In genomic region chr7:66740302-66740979, GRCh38 we compare ENCODE assay signal across 8 cellular contexts. TPM values are rescaled to one million over a fixed set of nuclear protein-coding genes. Genes with fewer than 3 reads are reported as not detected.
DNase-seq lines count a peak whose midpoint lies in the region; ATAC-seq and TF ChIP-seq lines count a peak whose summit lies in the region.

TSS of gene RABGEF1 (plus strand) at chr7:66740733. CDS start at chr7:66771900, 31,167 bp downstream.

- intact Hi-C loops in PC-9 (cut with micrococcal nuclease; ENCODE audit: unreplicated experiment), result loop anchor here (2.0 to 5.0 kb wide), 2 partner anchors 58 to 257 kb away; partner anchors contain the start of genes SBDS and TYW1

- H3F3A ChIP-seq in PC-9 (ENCODE audit: insufficient read depth, low read depth), result peaks cover 11% of the 10 kb centered on the region

- TF ChIP-seq CTCF in PC-9 (conservative IDR thresholded peaks at IDR 0.05) (no peak), epithelial cell of proximal tubule (conservative IDR thresholded peaks at IDR 0.05; ENCODE audit: low read depth, low read length) (no peak)

- BruUV-seq in PC-9 (replicated peaks; lab: Mats Ljungman, UMichigan), result no TSS peak

- ATAC-seq in GM21723 (IDR thresholded peaks at IDR 0.05; ENCODE audit: unreplicated experiment), result peak; percentile 85

- no peaks in the 10 kb centered on the region for H3K9me2 ChIP-seq in PC-9 (ENCODE audit: insufficient read depth)

- peaks cover 65% of the 10 kb centered on the region for H3K79me2 ChIP-seq in PC-9 (ENCODE audit: low read depth)

- H3K4me3 ChIP-seq in PC-9 (peak within 1 kb of the TSS; percentile 71), epithelial cell of proximal tubule (ENCODE audit: low read depth, low read length) (peak within 1 kb of the TSS; percentile 98)

- peaks cover 13% of the 10 kb centered on the region; the same call in 1 of the 2 replicates for H3K4me1 ChIP-seq in PC-9 (replicated peaks; ENCODE audit: insufficient read depth)

- no peaks in the 10 kb centered on the region for H3K36me3 ChIP-seq in PC-9 (ENCODE audit: low read depth)

- H3K9me3 ChIP-seq in PC-9 (ENCODE audit: insufficient read depth, low read depth), result no peaks in the 10 kb centered on the region

- H4K20me1 ChIP-seq in PC-9 (ENCODE audit: insufficient read depth), result no peaks in the 10 kb centered on the region; the same call in 1 of the 2 replicates

- no peaks in the 10 kb centered on the region for H3K27me3 ChIP-seq in PC-9 (ENCODE audit: insufficient read depth, low read depth)

- peak within 1 kb of the TSS; percentile 62 for H3K27ac ChIP-seq in PC-9

- CTCF ChIA-PET in PC-9 (lab: Charles Lee), result no interaction called here

- DNase-seq in DMS53 (lab: John Stamatoyannopoulos, UW) (peak; percentile 99), KBM-7 (peak; percentile 95), PC-9 (peak; percentile 93 to 98), epithelial cell of proximal tubule (ENCODE audit: low read depth) (peak; percentile 44), mucosa of gallbladder (ENCODE audit: low spot score) (peak; percentile 97)
- peak; percentile 97 for DNase-seq in activated T-cell treated with anti-CD3 and anti-CD28 coated beads, Interleukin-2, amount 50 U/mL, for 1 hour
- peak; percentile 97 for DNase-seq in stimulated activated CD8-positive, alpha-beta memory T cell treated with anti-CD3 and anti-CD28 coated beads, Interleukin-4, amount 100 ng/mL, for 24 hours (ENCODE audit: low read depth)

- peak within 1 kb of the TSS; percentile 76 for H2AFZ ChIP-seq in PC-9

- H3K4me2 ChIP-seq in PC-9, result peak within 1 kb of the TSS; percentile 84

- POLR2A ChIA-PET in PC-9 (lab: Charles Lee; ENCODE audit: unreplicated experiment), result interaction anchor here (0.5 to 0.6 kb wide), 5 partner anchors 56 to 688 kb away, joined by 3 to 6 read pairs (median 3); no protein-coding TSS in a partner anchor

- in situ Hi-C loops in KBM-7 (cut with MboI; ENCODE audit: low pct_unique_long_range_greater_than_20kb, low sequenced_read_pairs), result no loop called here

RNA-seq across cellular contexts. Expression of gene RABGEF1, which starts in this region (rescaled TPM):
- 31.2 and 35.2 TPM in 2 replicates for total RNA-seq in PC-9 (2021)
- total RNA-seq in epithelial cell of proximal tubule, result 19.2 and 20.5 TPM in 2 replicates
- total RNA-seq in mucosa of gallbladder, result 23.2 TPM

Comparison
In these comparisons a context has a peak if more than half of its experiments do, and no peak if none do; other contexts are left out.
1. Peak in every context shown above with its lines: DNase-seq, ATAC-seq, H3K4me3 ChIP-seq and H3K27ac ChIP-seq.
2. DNase-seq: peak in every context shown above with its lines; median percentile 99 in DMS53; 97 in activated T-cell treated with anti-CD3 and anti-CD28 coated beads, Interleukin-2, amount 50 U/mL, for 1 hour; 97 in mucosa of gallbladder; 97 in stimulated activated CD8-positive, alpha-beta memory T cell treated with anti-CD3 and anti-CD28 coated beads, Interleukin-4, amount 100 ng/mL, for 24 hours; 96 in PC-9; 95 in KBM-7; 44 in epithelial cell of proximal tubule.